ENCODE assay signal across 13 cellular contexts in the genomic region with DNA sequence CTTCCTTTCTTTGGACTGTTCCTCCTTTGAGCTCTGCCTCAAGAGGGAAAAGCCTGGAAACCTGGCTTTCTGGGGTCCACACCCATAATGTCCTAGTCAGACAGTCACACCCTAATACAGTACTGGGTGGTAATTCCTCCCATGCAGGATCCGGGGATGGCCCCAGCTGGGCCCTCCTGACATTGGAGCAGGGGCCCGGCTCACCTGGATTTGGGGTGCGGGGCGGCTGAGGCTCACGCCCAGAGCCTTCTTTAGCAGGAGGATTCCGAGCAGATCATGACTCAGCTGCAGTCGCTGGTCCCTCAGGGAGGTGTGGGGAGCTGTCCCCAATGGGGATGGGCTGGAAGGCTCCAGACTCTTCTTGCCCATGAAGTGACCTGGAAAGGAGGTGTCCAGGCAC. TPM values are rescaled to one million over a fixed set of nuclear protein-coding genes. Genes with fewer than 3 reads are reported as not detected.
A peak's percentile ranks its signal among the peaks of the same experiment; 100 is the strongest.
DNase-seq lines count a peak whose midpoint lies in the region; TF ChIP-seq lines count a peak whose summit lies in the region.
"Had no signal": no experiment of that assay in that cellular context is flagged by ENCODE, and none has a peak within 500 bp of the region (broad histone marks: within the 10 kb centered on the region; RNA-seq: fewer than 3 reads in every experiment).

No MANE protein-coding gene starts in this region.

- H3K4me2 ChIP-seq in PC-9 (peak overlapping the region; percentile 77), skeletal muscle satellite cell (ENCODE audit: low read length) (peak overlapping the region; percentile 76)

- peaks cover 24% of the 10 kb centered on the region for H3K79me2 ChIP-seq in PC-9 (ENCODE audit: low read depth)

- H3K4me3 Mint-ChIP-seq in endothelial cell (ENCODE audit: unreplicated experiment) = peak overlapping the region; percentile 89

- H4K20me1 ChIP-seq in PC-9 (ENCODE audit: insufficient read depth) = 0 out of 2 replicates have a peak, but pooled peaks cover 3% of the 10 kb centered on the region

- no TSS peak for BruUV-seq in PC-9 (replicated peaks; lab: Mats Ljungman, UMichigan)

- H3F3A ChIP-seq in PC-9 (ENCODE audit: insufficient read depth, low read depth) = peaks cover 61% of the 10 kb centered on the region; the same call in 1 of the 2 replicates

- H3K9me3 ChIP-seq in PC-9 (ENCODE audit: insufficient read depth, low read depth) = no peaks in the 10 kb centered on the region
- H3K9me3 ChIP-seq in skeletal muscle satellite cell (replicated peaks; ENCODE audit: low read length) = no peaks in the 10 kb centered on the region
- H3K9me3 ChIP-seq in vagina = no peaks in the 10 kb centered on the region
- H3K9me3 ChIP-seq: thyroid gland had no signal

- H3K27me3 ChIP-seq in PC-9 (ENCODE audit: insufficient read depth, low read depth) (no peaks in the 10 kb centered on the region), skeletal muscle satellite cell (ENCODE audit: control insufficient read depth, insufficient read depth, low read length) (no peaks in the 10 kb centered on the region), vagina (no peaks in the 10 kb centered on the region)
- H3K27me3 ChIP-seq: thyroid gland had no signal

- H3K9me2 ChIP-seq in PC-9 (ENCODE audit: insufficient read depth) = no peaks in the 10 kb centered on the region

- intact Hi-C loops in PC-9 (cut with micrococcal nuclease; ENCODE audit: unreplicated experiment) = loop anchor here (5.0 to 10.0 kb wide), 2 partner anchors 90 to 128 kb away; a partner anchor contains a TSS
- intact Hi-C loops in vagina (cut with DNase I) = loop anchor here (5.0 to 10.0 kb wide), 3 partner anchors 60 to 268 kb away; a partner anchor contains a TSS

- peaks cover 26% of the 10 kb centered on the region for H3K4me1 Mint-ChIP-seq in endothelial cell (ENCODE audit: unreplicated experiment)

- peak; percentile 18 for DNase-seq in activated T-cell treated with anti-CD3 and anti-CD28 coated beads, Interleukin-2, amount 50 U/mL, for 1 hour
- no peak for DNase-seq in activated T-cell treated with anti-CD3 and anti-CD28 coated beads, Interleukin-2, amount 50 U/mL, for 48 hours
- DNase-seq in PC-9 = peak in 1 of 2 experiments; percentile 49
- no peak for DNase-seq in endothelial cell (ENCODE audit: low spot score)
- no peak for DNase-seq in NCI-H1930 (lab: John Stamatoyannopoulos, UW)
- no peak for DNase-seq in SK-N-DZ (ENCODE audit: low spot score)
- DNase-seq in vagina (ENCODE audit: extremely low spot score in 2 of 2) = no peak
- DNase-seq: activated CD4-positive, CD25-positive, alpha-beta regulatory T cell treated with anti-CD3 and anti-CD28 coated beads, Interleukin-2, amount 50 U/mL, for 72 hours; amniotic stem cell; NCI-H510A treated with DMSO at 0.1 percent for 48 hours; retina; thyroid gland had no signal

- TF ChIP-seq CTCF in PC-9 (conservative IDR thresholded peaks at IDR 0.05) (no peak), endothelial cell (IDR thresholded peaks at IDR 0.05; ENCODE audit: unreplicated experiment) (no peak), vagina (IDR thresholded peaks at IDR 0.05) (no peak)

- no peak overlapping the region for H3K27ac Mint-ChIP-seq in endothelial cell (ENCODE audit: unreplicated experiment)

- no peak for TF ChIP-seq POLR2A in vagina (IDR thresholded peaks at IDR 0.05)

- peak overlapping the region; percentile 70; the same call in 1 of the 2 replicates for H3K4me3 ChIP-seq in PC-9
- H3K4me3 ChIP-seq in skeletal muscle satellite cell (ENCODE audit: low read length) = no peak overlapping the region
- no peak overlapping the region for H3K4me3 ChIP-seq in vagina

- peaks cover 21% of the 10 kb centered on the region for H3K27me3 Mint-ChIP-seq in endothelial cell (ENCODE audit: unreplicated experiment)

- H3K9me3 Mint-ChIP-seq in endothelial cell (ENCODE audit: unreplicated experiment) = no peaks in the 10 kb centered on the region

- no peak overlapping the region for H3K9ac ChIP-seq in skeletal muscle satellite cell (ENCODE audit: low read depth, low read length)

- POLR2A ChIA-PET in PC-9 (lab: Charles Lee; ENCODE audit: unreplicated experiment) = no interaction called here

- peaks cover 16% of the 10 kb centered on the region for H3K36me3 Mint-ChIP-seq in endothelial cell (ENCODE audit: low read depth, unreplicated experiment)

- H3K27ac ChIP-seq in PC-9 = no peak overlapping the region
- H3K27ac ChIP-seq in vagina = no peak overlapping the region

- no peak overlapping the region for H2AFZ ChIP-seq in PC-9

- H3K4me1 ChIP-seq in PC-9 (replicated peaks; ENCODE audit: insufficient read depth) (peaks cover 34% of the 10 kb centered on the region), skeletal muscle satellite cell (ENCODE audit: control insufficient read depth, insufficient read depth, low read length) (peaks cover 25% of the 10 kb centered on the region), vagina (peaks cover 37% of the 10 kb centered on the region)

- CTCF ChIA-PET in PC-9 (lab: Charles Lee) = interaction anchor here (1.1 kb wide), 1 partner anchor 90 kb away, joined by 8 read pairs; no protein-coding TSS in a partner anchor

- peaks cover 7% of the 10 kb centered on the region; the same call in 1 of the 2 replicates for H3K36me3 ChIP-seq in PC-9 (ENCODE audit: low read depth)
- H3K36me3 ChIP-seq in skeletal muscle satellite cell (ENCODE audit: insufficient read depth, low read length) = peaks cover 7% of the 10 kb centered on the region
- H3K36me3 ChIP-seq in vagina = peaks cover 0 to 4% of the 10 kb centered on the region in 2 donors

RNA-seq across cellular contexts. Expression of a gene that starts 1.0 kb away (rescaled TPM):
- total RNA-seq in PC-9 (2021) = 66.7 and 77.1 TPM in 2 replicates
- total RNA-seq in endothelial cell (ENCODE audit: unreplicated experiment) = 14.3 TPM
- total RNA-seq in skeletal muscle satellite cell (2012; rRNA removed) = 2.0 and 5.5 TPM in 2 replicates
- 4.5 and 5.5 TPM in 2 replicates for polyA plus RNA-seq in SK-N-DZ (2014; cell fraction: cytosol; rRNA removed)
- polyA plus RNA-seq in SK-N-DZ (2014; cell fraction: nucleus; rRNA removed) = 3.5 and 9.3 TPM in 2 replicates
- total RNA-seq in vagina = 12.3 TPM

RNA-seq across cellular contexts. Expression of a gene that starts 2.9 kb away (rescaled TPM):
- total RNA-seq in PC-9 (2021) = 22.9 and 29.5 TPM in 2 replicates
- 29.5 TPM for total RNA-seq in endothelial cell (ENCODE audit: unreplicated experiment)
- 22.6 and 25.1 TPM in 2 replicates for total RNA-seq in skeletal muscle satellite cell (2012; rRNA removed)
- polyA plus RNA-seq in SK-N-DZ (2014; cell fraction: cytosol; rRNA removed) = 24.1 and 34.5 TPM in 2 replicates
- 57.5 and 59.6 TPM in 2 replicates for polyA plus RNA-seq in SK-N-DZ (2014; cell fraction: nucleus; rRNA removed)
- total RNA-seq in vagina = 24.1 TPM

RNA-seq across cellular contexts. Expression of a gene that starts 56.2 kb away (rescaled TPM):
- total RNA-seq in PC-9 (2021) = 9.7 and 11.3 TPM in 2 replicates
- 22.0 TPM for total RNA-seq in endothelial cell (ENCODE audit: unreplicated experiment)
- total RNA-seq in skeletal muscle satellite cell (2012; rRNA removed) = 6.6 and 7.0 TPM in 2 replicates
- 64.9 and 72.6 TPM in 2 replicates for polyA plus RNA-seq in SK-N-DZ (2014; cell fraction: cytosol; rRNA removed)
- 21.9 and 28.3 TPM in 2 replicates for polyA plus RNA-seq in SK-N-DZ (2014; cell fraction: nucleus; rRNA removed)
- total RNA-seq in vagina = 7.9 TPM

RNA-seq across cellular contexts. Expression of a gene that starts 59.0 kb away (rescaled TPM):
- 146 and 174 TPM in 2 replicates for total RNA-seq in PC-9 (2021)
- total RNA-seq in endothelial cell (ENCODE audit: unreplicated experiment) = 204 TPM
- total RNA-seq in skeletal muscle satellite cell (2012; rRNA removed) = 177 and 178 TPM in 2 replicates
- polyA plus RNA-seq in SK-N-DZ (2014; cell fraction: cytosol; rRNA removed) = 356 and 384 TPM in 2 replicates
- polyA plus RNA-seq in SK-N-DZ (2014; cell fraction: nucleus; rRNA removed) = 132 and 178 TPM in 2 replicates
- 99.2 TPM for total RNA-seq in vagina
